Comparison of ENCODE assay signal across 2 cellular contexts in genomic region chr3:32836601-32837000, GRCh38.
A peak's percentile ranks its signal among the peaks of the same experiment; 100 is the strongest.
TF ChIP-seq lines count a peak whose summit lies in the region.

No MANE protein-coding gene starts in this region.

TF ChIP-seq in HepG2, 621 proteins besides CTCF, POLR2A, EP300 and RAD21:
- TF ChIP-seq POLR2AphosphoS5 (IDR thresholded peaks at IDR 0.05; ENCODE audit: low read depth, low read length) (peak; percentile 18; the same call in 1 of the 2 replicates), ZNF143 (CRISPR knock-in tag; IDR thresholded peaks at IDR 0.05) (no peak)

TF ChIP-seq in H1, 55 proteins besides CTCF, POLR2A, EP300 and RAD21:
- TF ChIP-seq RNF2 (IDR thresholded peaks at IDR 0.05; ENCODE audit: borderline replicate concordance, low read depth, low read length, missing control alignments, poor library complexity, severe bottlenecking) (no peak), SP4 (IDR thresholded peaks at IDR 0.05; ENCODE audit: low read length) (no peak), SP1 (IDR thresholded peaks at IDR 0.05; ENCODE audit: low read depth, low read length) (no peak)
